ENCODE assay signal across 8 cellular contexts in the genomic region with DNA sequence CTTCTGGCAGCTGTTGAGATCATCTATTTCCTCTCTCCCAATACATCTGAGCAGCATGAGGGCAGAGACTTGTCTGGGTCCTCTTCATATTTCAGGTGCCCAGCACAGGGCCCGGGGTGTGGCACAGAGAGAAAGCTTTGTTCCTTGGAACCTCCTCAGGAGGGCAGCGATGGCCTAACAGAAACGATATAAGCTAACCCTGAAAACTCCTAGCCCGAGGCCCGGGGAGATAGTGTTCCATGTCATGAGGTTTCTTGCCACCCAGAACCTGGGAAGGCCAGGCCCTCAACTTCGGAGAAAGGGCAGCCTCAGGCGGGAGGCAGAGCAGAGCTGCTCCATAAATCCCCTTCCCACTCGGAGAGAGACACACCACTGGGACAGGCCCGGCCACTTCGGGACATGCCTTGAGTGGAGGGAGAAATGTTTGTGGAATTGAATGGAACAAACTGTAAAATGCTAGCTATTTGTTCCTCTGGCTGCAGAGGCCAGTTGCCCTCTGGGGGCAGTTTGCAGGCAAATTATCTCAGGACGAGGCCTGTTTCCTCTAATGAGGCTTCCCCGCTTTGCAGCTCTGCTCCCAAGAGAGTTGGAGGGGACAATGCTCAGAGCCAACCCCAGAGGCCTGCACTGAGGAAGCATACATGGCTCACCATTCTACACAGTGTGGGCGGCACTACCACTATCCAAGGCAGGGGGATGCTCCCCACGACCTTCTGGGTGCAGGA. TPM values are rescaled to one million over a fixed set of nuclear protein-coding genes. Genes with fewer than 3 reads are reported as not detected.
DNase-seq lines count a peak whose midpoint lies in the region; ATAC-seq and TF ChIP-seq lines count a peak whose summit lies in the region.

No MANE protein-coding gene starts in this region.

- no peaks in the 10 kb centered on the region for H3K9me3 Mint-ChIP-seq in stimulated activated naive CD8-positive, alpha-beta T cell treated with anti-CD3 and anti-CD28 coated beads, Interleukin-15, Interleukin-2, amounts not matched to agents 100 ng/mL and 50 ng/mL, for 24 hours
- H3K9me3 Mint-ChIP-seq in activated B cell treated with CpG ODN at 0.5 μM for 24 hours (no peaks in the 10 kb centered on the region), immature natural killer cell (no peaks in the 10 kb centered on the region)

- H3K27ac ChIP-seq in tibial artery = peak overlapping the region; percentile 16 to 51

- no peaks in the 10 kb centered on the region for H3K36me3 ChIP-seq in tibial artery

- no peak for DNase-seq in stimulated activated naive CD8-positive, alpha-beta T cell treated with anti-CD3 and anti-CD28 coated beads, Interleukin-15, Interleukin-2, amounts not matched to agents 100 U/mL and 50 U/mL, for 24 hours
- DNase-seq in activated B cell treated with CpG ODN at 0.5 μM for 24 hours (no peak), immature natural killer cell (no peak), tibial artery (no peak), cerebellar cortex (ENCODE audit: low spot score) (no peak), HCEC 1CT (no peak)

- H3K4me3 Mint-ChIP-seq in stimulated activated naive CD8-positive, alpha-beta T cell treated with anti-CD3 and anti-CD28 coated beads, Interleukin-15, Interleukin-2, amounts not matched to agents 100 ng/mL and 50 ng/mL, for 24 hours = peak overlapping the region; percentile 68
- H3K4me3 Mint-ChIP-seq in activated B cell treated with CpG ODN at 0.5 μM for 24 hours = no peak overlapping the region
- peak overlapping the region; percentile 70 to 86 (median 82) for H3K4me3 Mint-ChIP-seq in immature natural killer cell

- no peaks in the 10 kb centered on the region for H3K9me3 ChIP-seq in tibial artery

- no peak for ATAC-seq in stimulated activated naive CD8-positive, alpha-beta T cell treated with anti-CD3 and anti-CD28 coated beads, Interleukin-15, Interleukin-2, amounts not matched to agents 100 U/mL and 50 U/mL, for 24 hours
- peak; percentile 60 for ATAC-seq in activated B cell treated with CpG ODN at 0.5 μM for 24 hours (ENCODE audit: low read depth)
- ATAC-seq in HG03139 (IDR thresholded peaks at IDR 0.05; ENCODE audit: unreplicated experiment) = no peak

- H3K27me3 Mint-ChIP-seq in stimulated activated naive CD8-positive, alpha-beta T cell treated with anti-CD3 and anti-CD28 coated beads, Interleukin-15, Interleukin-2, amounts not matched to agents 100 ng/mL and 50 ng/mL, for 24 hours = no peaks in the 10 kb centered on the region
- H3K27me3 Mint-ChIP-seq in activated B cell treated with CpG ODN at 0.5 μM for 24 hours (no peaks in the 10 kb centered on the region), immature natural killer cell (ENCODE audit: low read depth in 3 of 3) (peaks cover 0 to 4% (median 0%) of the 10 kb centered on the region in 3 donors)

- no peak overlapping the region for H3K4me3 ChIP-seq in tibial artery

- no peak for TF ChIP-seq CTCF in activated B cell treated with CpG ODN at 0.5 μM for 24 hours (IDR thresholded peaks at IDR 0.05)
- TF ChIP-seq CTCF in tibial artery (IDR thresholded peaks at IDR 0.05) = no peak

- POLR2A ChIA-PET in activated B cell treated with CpG ODN at 0.5 μM for 24 hours (lab: Charles Lee) = interaction anchor here (1.1 kb wide), 1 partner anchor 13 kb away, joined by 3 read pairs; no protein-coding TSS in a partner anchor

- no peaks in the 10 kb centered on the region for H3K27me3 ChIP-seq in tibial artery

- CTCF ChIA-PET in activated B cell treated with CpG ODN at 0.5 μM for 24 hours (lab: Charles Lee) = no interaction called here

- peaks cover 4 to 65% (median 19%) of the 10 kb centered on the region in 4 donors for H3K4me1 ChIP-seq in tibial artery

- H3K4me1 Mint-ChIP-seq in stimulated activated naive CD8-positive, alpha-beta T cell treated with anti-CD3 and anti-CD28 coated beads, Interleukin-15, Interleukin-2, amounts not matched to agents 100 ng/mL and 50 ng/mL, for 24 hours (ENCODE audit: low read depth) = peaks cover 96% of the 10 kb centered on the region
- H3K4me1 Mint-ChIP-seq in activated B cell treated with CpG ODN at 0.5 μM for 24 hours = peaks cover 36% of the 10 kb centered on the region
- H3K4me1 Mint-ChIP-seq in immature natural killer cell = peaks cover 98 to 100% of the 10 kb centered on the region in 2 donors

- H3K27ac Mint-ChIP-seq in stimulated activated naive CD8-positive, alpha-beta T cell treated with anti-CD3 and anti-CD28 coated beads, Interleukin-15, Interleukin-2, amounts not matched to agents 100 ng/mL and 50 ng/mL, for 24 hours = peak overlapping the region; percentile 92
- H3K27ac Mint-ChIP-seq in activated B cell treated with CpG ODN at 0.5 μM for 24 hours = no peak overlapping the region
- peak overlapping the region; percentile 85 to 92 (median 89) for H3K27ac Mint-ChIP-seq in immature natural killer cell

- intact Hi-C loops in activated B cell treated with CpG ODN at 0.5 μM for 24 hours (cut with micrococcal nuclease) (no loop called here), tibial artery (cut with DNase I; ENCODE audit: low total_unique reads) (no loop called here)

- H3K36me3 Mint-ChIP-seq in stimulated activated naive CD8-positive, alpha-beta T cell treated with anti-CD3 and anti-CD28 coated beads, Interleukin-15, Interleukin-2, amounts not matched to agents 100 ng/mL and 50 ng/mL, for 24 hours (ENCODE audit: low read depth) = no peaks in the 10 kb centered on the region
- H3K36me3 Mint-ChIP-seq in activated B cell treated with CpG ODN at 0.5 μM for 24 hours (ENCODE audit: low read depth) (no peaks in the 10 kb centered on the region), immature natural killer cell (peaks cover 0 to 4% (median 0%) of the 10 kb centered on the region in 3 donors)

RNA-seq across cellular contexts. Expression of a gene that starts 11.6 kb away (rescaled TPM):
- total RNA-seq in activated B cell treated with CpG ODN at 0.5 μM for 24 hours = 0.24 and 0.62 TPM in 2 replicates
- polyA plus RNA-seq in immature natural killer cell = 10 to 100 TPM; 28.7 to 51.1 (median 41.5) TPM

RNA-seq across cellular contexts. Expression of a gene that starts 59.5 kb away (rescaled TPM):
- 4,635 and 5,236 TPM in 2 replicates for total RNA-seq in activated B cell treated with CpG ODN at 0.5 μM for 24 hours
- 1,000 to 10,000 TPM; 2,605 to 4,768 (median 2,974) TPM for polyA plus RNA-seq in immature natural killer cell
